ENCODE assay signal across 8 cellular contexts in genomic region chr11:110430267-110431211, GRCh38. TPM values are rescaled to one million over a fixed set of nuclear protein-coding genes. Genes with fewer than 3 reads are reported as not detected.
DNase-seq lines count a peak whose midpoint lies in the region; ATAC-seq, FAIRE-seq and TF ChIP-seq lines count a peak whose summit lies in the region.

No MANE protein-coding gene starts in this region.

- H3K36me3 ChIP-seq in stomach smooth muscle (ENCODE audit: control insufficient read depth in 2 of 2, insufficient read depth in 2 of 2, low read length in 2 of 2): no peaks in the 10 kb centered on the region

- peak; percentile 64 for TF ChIP-seq CTCF in VCaP (conservative IDR thresholded peaks at IDR 0.05)
- TF ChIP-seq CTCF in lower leg skin (IDR thresholded peaks at IDR 0.05): no peak

- no peaks in the 10 kb centered on the region for H3K9me3 ChIP-seq in stomach smooth muscle (ENCODE audit: control insufficient read depth in 2 of 2, low read length in 2 of 2)

- no peaks in the 10 kb centered on the region for H3K27me3 ChIP-seq in stomach smooth muscle (ENCODE audit: control insufficient read depth in 1 of 2, insufficient read depth in 2 of 2, low read length in 2 of 2)

- no peak for TF ChIP-seq POLR2A in lower leg skin (IDR thresholded peaks at IDR 0.05)

- H3K4me3 ChIP-seq in lower leg skin (ENCODE audit: low read depth, poor library complexity, severe bottlenecking) (peak overlapping the region; percentile 82), stomach smooth muscle (ENCODE audit: low read length in 2 of 2) (peak overlapping the region; percentile 91 to 98)

- 0 to 2% methylated on average over 23 to 25 of the region's 52 CpGs for WGBS in lower leg skin, 2 donors

- H3K27ac ChIP-seq in VCaP (peak overlapping the region; percentile 97), stomach smooth muscle (ENCODE audit: low read length) (peak overlapping the region; percentile 74)

- ATAC-seq in GM21390 (IDR thresholded peaks at IDR 0.05; ENCODE audit: unreplicated experiment): peak; percentile 35

- no peaks in the 10 kb centered on the region for H3K4me1 ChIP-seq in stomach smooth muscle (ENCODE audit: control insufficient read depth, insufficient read depth, low read length)

- peak overlapping the region; percentile 95 for H3K9ac ChIP-seq in stomach smooth muscle (ENCODE audit: low read length in 2 of 2)

- intact Hi-C loops in lower leg skin (cut with DNase I; ENCODE audit: low total_unique reads): no loop called here

- peak; percentile 64 for FAIRE-seq in HTR-8/SVneo (lab: Jason Lieb, UNC)

- peak; percentile 48 for DNase-seq in EH (ENCODE audit: low read depth)
- peak; percentile 25 for DNase-seq in HTR-8/SVneo (ENCODE audit: insufficient read length, low spot score)
- peak; percentile 51 for DNase-seq in dermis blood vessel endothelial cell
- peak in 1 of 2 donors; percentile 86 for DNase-seq in lower leg skin (ENCODE audit: low spot score in 2 of 2)
- no peak for DNase-seq in D341Med (ENCODE audit: low spot score)

RNA-seq across cellular contexts. Expression of gene FDX1, which starts 0.8 kb away (rescaled TPM):
- 9.1 and 9.2 TPM in 2 replicates for total RNA-seq in dermis blood vessel endothelial cell
- 10 to 100 TPM; 11.1 to 13.8 (median 12.5) TPM for total RNA-seq in lower leg skin
